ENCODE assay signal across 11 cellular contexts in genomic region chr15:67097424-67097823, GRCh38. TPM values are rescaled to one million over a fixed set of nuclear protein-coding genes. Genes with fewer than 3 reads are reported as not detected.
DNase-seq lines count a peak whose midpoint lies in the region; ATAC-seq and TF ChIP-seq lines count a peak whose summit lies in the region.
"Had no signal": no experiment of that assay in that cellular context is flagged by ENCODE, and none has a peak within 500 bp of the region (broad histone marks: within the 10 kb centered on the region; RNA-seq: fewer than 3 reads in every experiment).

No MANE protein-coding gene starts in this region.

- no peak overlapping the region for H2AFZ ChIP-seq in smooth muscle cell (ENCODE audit: low read depth)

- H3K4me1 ChIP-seq in Peyer's patch (peaks cover 3 to 33% (median 24%) of the 10 kb centered on the region in 4 donors), smooth muscle cell (ENCODE audit: low read depth) (peaks cover 18% of the 10 kb centered on the region)

- no peak overlapping the region for H3K9ac ChIP-seq in smooth muscle cell (ENCODE audit: low read depth)

- H3K9me3 ChIP-seq in Peyer's patch (no peaks in the 10 kb centered on the region), smooth muscle cell (replicated peaks; ENCODE audit: low read depth) (no peaks in the 10 kb centered on the region)
- H3K9me3 ChIP-seq: ovary had no signal

- peaks cover 89% of the 10 kb centered on the region for H3K79me2 ChIP-seq in smooth muscle cell (ENCODE audit: low read depth)

- no peak for DNase-seq in T-helper 2 cell treated with Interferon-gamma antibody and Interleukin-4, amounts not matched to agents 5 μg/mL and 100 μg/mL, for 36 hours (ENCODE audit: low spot score)
- DNase-seq in T-helper 2 cell (no peak), Peyer's patch (no peak), smooth muscle cell (lab: John Stamatoyannopoulos, UW; ENCODE audit: unreplicated experiment) (no peak), NCI-H446 treated with DMSO at 0.1 percent for 48 hours (lab: John Stamatoyannopoulos, UW) (no peak), DMS 273 (lab: John Stamatoyannopoulos, UW; ENCODE audit: unreplicated experiment) (no peak), foreskin melanocyte (no peak)
- DNase-seq in effector memory CD8-positive, alpha-beta T cell, result no peak
- DNase-seq: cortex of kidney; stimulated activated CD4-positive, alpha-beta T cell treated with anti-CD3 and anti-CD28 coated beads, Interleukin-2, amount 100 ng/mL, for 48 hours had no signal

- H3K27me3 Mint-ChIP-seq in T-helper 2 cell treated with Interferon-gamma antibody and Interleukin-4, amounts not matched to agents 5 μg/mL and 100 μg/mL, for 36 hours (ENCODE audit: low read depth), result no peaks in the 10 kb centered on the region
- no peaks in the 10 kb centered on the region for H3K27me3 Mint-ChIP-seq in effector memory CD8-positive, alpha-beta T cell

- H3K36me3 ChIP-seq in Peyer's patch, result peaks cover 0 to 11% (median 0%) of the 10 kb centered on the region in 3 donors
- H3K36me3 ChIP-seq in smooth muscle cell (ENCODE audit: low read depth), result no peaks in the 10 kb centered on the region
- H3K36me3 ChIP-seq: ovary had no signal

- peak overlapping the region; percentile 88 for H3K4me3 Mint-ChIP-seq in T-helper 2 cell treated with Interferon-gamma antibody and Interleukin-4, amounts not matched to agents 5 μg/mL and 100 μg/mL, for 36 hours
- H3K4me3 Mint-ChIP-seq in effector memory CD8-positive, alpha-beta T cell, result peak overlapping the region in 1 of 2 donors; percentile 88

- peaks cover 92% of the 10 kb centered on the region for H4K20me1 ChIP-seq in smooth muscle cell (ENCODE audit: low read depth)

- H3K9me3 Mint-ChIP-seq in T-helper 2 cell treated with Interferon-gamma antibody and Interleukin-4, amounts not matched to agents 5 μg/mL and 100 μg/mL, for 36 hours, result no peaks in the 10 kb centered on the region
- H3K9me3 Mint-ChIP-seq in effector memory CD8-positive, alpha-beta T cell, result no peaks in the 10 kb centered on the region

- no peaks in the 10 kb centered on the region for H3K27me3 ChIP-seq in Peyer's patch
- H3K27me3 ChIP-seq in smooth muscle cell (ENCODE audit: low read depth), result no peaks in the 10 kb centered on the region
- H3K27me3 ChIP-seq: ovary had no signal

- 88% methylated on average over 4 of the region's 4 CpGs for WGBS in smooth muscle cell (ENCODE audit: low lambda C conversion rate)

- peak overlapping the region; percentile 95 for H3K27ac Mint-ChIP-seq in T-helper 2 cell treated with Interferon-gamma antibody and Interleukin-4, amounts not matched to agents 5 μg/mL and 100 μg/mL, for 36 hours
- H3K27ac Mint-ChIP-seq in effector memory CD8-positive, alpha-beta T cell, result peak overlapping the region; percentile 96 to 98

- H3F3A ChIP-seq in smooth muscle cell (ENCODE audit: low read depth), result peaks cover 23% of the 10 kb centered on the region

- H3K4me1 Mint-ChIP-seq in T-helper 2 cell treated with Interferon-gamma antibody and Interleukin-4, amounts not matched to agents 5 μg/mL and 100 μg/mL, for 36 hours (ENCODE audit: low read depth), result peaks cover 64% of the 10 kb centered on the region
- peaks cover 62 to 64% of the 10 kb centered on the region in 2 donors for H3K4me1 Mint-ChIP-seq in effector memory CD8-positive, alpha-beta T cell (ENCODE audit: low read depth in 2 of 2)

- H3K36me3 Mint-ChIP-seq in T-helper 2 cell treated with Interferon-gamma antibody and Interleukin-4, amounts not matched to agents 5 μg/mL and 100 μg/mL, for 36 hours (ENCODE audit: low read depth), result peaks cover 66% of the 10 kb centered on the region
- peaks cover 27% of the 10 kb centered on the region for H3K36me3 Mint-ChIP-seq in effector memory CD8-positive, alpha-beta T cell (ENCODE audit: insufficient read depth)

- H3K4me3 ChIP-seq in Peyer's patch (no peak overlapping the region), smooth muscle cell (no peak overlapping the region)
- H3K4me3 ChIP-seq: ovary had no signal

- TF ChIP-seq CTCF in Peyer's patch (IDR thresholded peaks at IDR 0.05), result no peak
- TF ChIP-seq CTCF in smooth muscle cell (IDR thresholded peaks at IDR 0.05; ENCODE audit: borderline replicate concordance, insufficient read depth, poor library complexity, severe bottlenecking), result no peak

- no peak overlapping the region for H3K4me2 ChIP-seq in smooth muscle cell

- ATAC-seq in effector memory CD8-positive, alpha-beta T cell (replicated peaks), result no peak

- no peak for TF ChIP-seq POLR2A in Peyer's patch (IDR thresholded peaks at IDR 0.05)

- peak overlapping the region; percentile 39 to 74 (median 52) for H3K27ac ChIP-seq in Peyer's patch
- peak overlapping the region; percentile 76 for H3K27ac ChIP-seq in smooth muscle cell (ENCODE audit: low read depth)
- H3K27ac ChIP-seq: ovary had no signal

RNA-seq across cellular contexts. Expression of gene SMAD3, which starts 32.0 kb away (rescaled TPM):
- 10 to 100 TPM; 43.7 to 80.0 (median 60.2) TPM for total RNA-seq in Peyer's patch
- total RNA-seq in smooth muscle cell, result 21.9 and 25.9 TPM in 2 replicates
- 20.2 and 27.7 TPM in 2 replicates for polyA plus RNA-seq in smooth muscle cell
